8 cellular contexts compared by ENCODE assay signal in the genomic region with DNA sequence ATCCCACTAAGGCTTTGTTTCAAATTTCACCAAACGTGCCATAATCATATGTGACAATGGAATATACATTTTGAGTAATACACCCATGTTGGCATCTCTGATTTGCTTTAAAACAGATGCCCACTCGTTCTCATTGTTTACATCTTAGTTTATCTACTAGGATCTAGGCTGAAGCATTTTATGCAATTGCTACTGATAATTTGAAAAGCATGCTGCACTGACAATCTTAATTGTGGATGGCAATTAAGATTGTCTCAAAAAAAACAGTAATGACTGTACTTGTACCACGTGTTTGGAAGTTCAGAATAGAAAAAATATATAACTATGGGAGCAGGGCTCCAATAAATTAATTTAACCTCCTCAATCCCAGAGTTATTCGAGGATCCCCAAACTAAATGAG.
"Had no signal": no experiment of that assay in that cellular context is flagged by ENCODE, and none has a peak within 500 bp of the region (broad histone marks: within the 10 kb centered on the region; RNA-seq: fewer than 3 reads in every experiment).

No MANE protein-coding gene starts in this region.

- H3K27ac ChIP-seq: GM23248, HL-60, KMS-11 had no signal

- H3K4me2 ChIP-seq: KMS-11 had no signal

- H3K9ac ChIP-seq: GM23248, KMS-11 had no signal

- DNase-seq: GM23248, GOT3, H9, HCEC 1CT, KBM-7 had no signal

- H2AFZ ChIP-seq: GM23248 had no signal

- ATAC-seq: HepG2 had no signal

- H3K4me3 ChIP-seq: GM23248 had no signal

- FAIRE-seq: HepG2 had no signal
